Comparison of ENCODE assay signal across 10 cellular contexts in genomic region chr6:36324191-36324590, GRCh38. TPM values are rescaled to one million over a fixed set of nuclear protein-coding genes. Genes with fewer than 3 reads are reported as not detected.
"Had no signal": no experiment of that assay in that cellular context is flagged by ENCODE, and none has a peak within 500 bp of the region (broad histone marks: within the 10 kb centered on the region; RNA-seq: fewer than 3 reads in every experiment).

No MANE protein-coding gene starts in this region.

- DNase-seq: H9, HCEC 1CT, KBM-7 had no signal

- H3K9ac ChIP-seq: KMS-11 had no signal

- H3K27ac Mint-ChIP-seq: GM23338, IgD-negative memory B cell had no signal

- H2AFZ ChIP-seq: GM23338 had no signal

- H3K36me3 Mint-ChIP-seq: IgD-negative memory B cell had no signal

- H3K9me3 Mint-ChIP-seq: GM23338, H9, IgD-negative memory B cell had no signal

- H3K27ac ChIP-seq: HL-60, KMS-11 had no signal

- H3K4me3 Mint-ChIP-seq: GM23338, H9, IgD-negative memory B cell had no signal

- H3K4me2 ChIP-seq: GM23338, KMS-11 had no signal

- ATAC-seq: GM23338, HepG2 had no signal

- H3K4me3 ChIP-seq: GM23338 had no signal

RNA-seq across cellular contexts. Expression of gene BNIP5, which starts 12.5 kb away (rescaled TPM):
- total RNA-seq: GM23338, H1, H9, HepG2, HT1080 had no signal
- polyA plus RNA-seq: GM23338, H1, HepG2, IgD-negative memory B cell had no signal

RNA-seq across cellular contexts. Expression of gene PNPLA1, which starts 54.3 kb away (rescaled TPM):
- total RNA-seq: GM23338, H1, HepG2 had no signal
- polyA plus RNA-seq: GM23338, H1, HepG2 had no signal
